ENCODE assay signal across 8 cellular contexts in genomic region chr5:80487829-80488708, GRCh38. TPM values are rescaled to one million over a fixed set of nuclear protein-coding genes. Genes with fewer than 3 reads are reported as not detected.
DNase-seq lines count a peak whose midpoint lies in the region; ATAC-seq and TF ChIP-seq lines count a peak whose summit lies in the region.

A gene with protein sequence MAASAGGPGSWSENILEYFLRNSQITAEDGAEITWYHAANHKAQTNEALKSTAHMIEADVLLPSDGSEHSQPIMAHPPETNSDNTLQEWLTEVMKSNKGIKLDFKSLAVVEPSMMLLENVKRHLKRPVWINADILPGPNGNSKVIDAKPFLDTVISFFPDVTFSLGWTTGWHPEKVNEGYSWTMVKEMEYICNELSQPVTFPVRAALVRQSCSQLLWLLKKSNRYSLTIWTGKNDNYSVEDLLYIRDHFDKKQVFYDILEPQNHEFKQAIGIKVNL (plus strand): TSS chr5:80488100. CDS start chr5:80488124, 24 bp downstream.

- no peaks in the 10 kb centered on the region for H3K27me3 ChIP-seq in mucosa of stomach (ENCODE audit: control insufficient read depth, insufficient read depth, low read length)

- TF ChIP-seq EP300 in Ishikawa (IDR thresholded peaks at IDR 0.05; ENCODE audit: borderline replicate concordance) = 0 out of 2 replicates have a peak, but pooled peaks have one; percentile 30

- peak within 1 kb of the TSS; percentile 80 for H3K4me3 Mint-ChIP-seq in activated T-cell treated with anti-CD3 and anti-CD28 coated beads, Interleukin-2, amount 50 U/mL, for 4 hours

- peak within 1 kb of the TSS; percentile 48 for H3K4me3 ChIP-seq in mucosa of stomach (ENCODE audit: low read length)

- TF ChIP-seq RAD21 in Ishikawa (IDR thresholded peaks at IDR 0.05; ENCODE audit: low read depth) = peak; percentile 54

- peak within 1 kb of the TSS; percentile 59 for H3K9ac ChIP-seq in mucosa of stomach (ENCODE audit: low read length)

- H3K9me3 Mint-ChIP-seq in activated T-cell treated with anti-CD3 and anti-CD28 coated beads, Interleukin-2, amount 50 U/mL, for 4 hours = peaks cover 5% of the 10 kb centered on the region

- peaks cover 17% of the 10 kb centered on the region for H3K4me1 Mint-ChIP-seq in activated T-cell treated with anti-CD3 and anti-CD28 coated beads, Interleukin-2, amount 50 U/mL, for 4 hours (ENCODE audit: low read depth)

- peaks cover 25% of the 10 kb centered on the region for H3K27me3 Mint-ChIP-seq in activated T-cell treated with anti-CD3 and anti-CD28 coated beads, Interleukin-2, amount 50 U/mL, for 4 hours (ENCODE audit: low read depth)

- no peaks in the 10 kb centered on the region for H3K4me1 ChIP-seq in mucosa of stomach (ENCODE audit: control insufficient read depth, insufficient read depth, low read length)

- ATAC-seq in GM21619 (IDR thresholded peaks at IDR 0.05; ENCODE audit: unreplicated experiment) (peak; percentile 82), esophagus mucosa (peak; percentile 97)
- ATAC-seq in activated T-cell treated with anti-CD3 and anti-CD28 coated beads, Interleukin-2, amount 50 U/mL, for 4 hours = peak; percentile 93 to 95

- peaks cover 3% of the 10 kb centered on the region for H3K36me3 Mint-ChIP-seq in activated T-cell treated with anti-CD3 and anti-CD28 coated beads, Interleukin-2, amount 50 U/mL, for 4 hours (ENCODE audit: insufficient read depth)

- H3K36me3 ChIP-seq in mucosa of stomach (ENCODE audit: control insufficient read depth, insufficient read depth, low read length) = no peaks in the 10 kb centered on the region

- DNase-seq in DMS114 treated with DMSO at 0.1 percent for 48 hours (lab: John Stamatoyannopoulos, UW; ENCODE audit: unreplicated experiment) (peak; percentile 65), OCI-M2 (lab: John Stamatoyannopoulos, UW; ENCODE audit: unreplicated experiment) (peak; percentile 46)
- DNase-seq in activated T-cell treated with anti-CD3 and anti-CD28 coated beads, Interleukin-2, amount 50 U/mL, for 4 hours = peak; percentile 56
- peak; percentile 19 to 27 for DNase-seq in stimulated activated CD8-positive, alpha-beta memory T cell treated with anti-CD3 and anti-CD28 coated beads, Interleukin-4, amount 100 ng/mL, for 4 hours (ENCODE audit: low read depth in 2 of 2, low spot score in 1 of 2)

- no peaks in the 10 kb centered on the region for H3K9me3 ChIP-seq in mucosa of stomach (ENCODE audit: control insufficient read depth, low read length)

TF ChIP-seq in Ishikawa, 13 proteins besides CTCF, POLR2A, EP300 and RAD21:
- TF ChIP-seq TCF12 (IDR thresholded peaks at IDR 0.05; ENCODE audit: low read depth) = no peak
- TF ChIP-seq REST (IDR thresholded peaks at IDR 0.05; ENCODE audit: low read depth) = no peak
- TF ChIP-seq ZBTB7A (IDR thresholded peaks at IDR 0.05; ENCODE audit: low read depth) = 0 out of 2 replicates have a peak, but pooled peaks have one; percentile 43
- no peak for TF ChIP-seq CREB1 (IDR thresholded peaks at IDR 0.05; ENCODE audit: low read depth)
- TF ChIP-seq TAF1 (IDR thresholded peaks at IDR 0.05; ENCODE audit: low read depth) = peak; percentile 64
- peak; percentile 51 for TF ChIP-seq TEAD4 (IDR thresholded peaks at IDR 0.05)
- TF ChIP-seq, protein P1, sequence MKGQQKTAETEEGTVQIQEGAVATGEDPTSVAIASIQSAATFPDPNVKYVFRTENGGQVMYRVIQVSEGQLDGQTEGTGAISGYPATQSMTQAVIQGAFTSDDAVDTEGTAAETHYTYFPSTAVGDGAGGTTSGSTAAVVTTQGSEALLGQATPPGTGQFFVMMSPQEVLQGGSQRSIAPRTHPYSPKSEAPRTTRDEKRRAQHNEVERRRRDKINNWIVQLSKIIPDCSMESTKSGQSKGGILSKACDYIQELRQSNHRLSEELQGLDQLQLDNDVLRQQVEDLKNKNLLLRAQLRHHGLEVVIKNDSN (IDR thresholded peaks at IDR 0.05) = peak; percentile 23; the same call in 1 of the 2 replicates
- peak; percentile 26; the same call in 1 of the 2 replicates for TF ChIP-seq NFIC (IDR thresholded peaks at IDR 0.05)
- TF ChIP-seq YY1 (IDR thresholded peaks at IDR 0.05; ENCODE audit: low read depth) = no peak
- TF ChIP-seq CEBPB (IDR thresholded peaks at IDR 0.05) = no peak; the same call in 1 of the 2 replicates
- peak; percentile 99 for TF ChIP-seq MAX (IDR thresholded peaks at IDR 0.05)
- no peak for TF ChIP-seq EGR1 (IDR thresholded peaks at IDR 0.05)
- TF ChIP-seq FOXM1 (IDR thresholded peaks at IDR 0.05; ENCODE audit: borderline replicate concordance, low read depth) = peak; percentile 43; the same call in 1 of the 2 replicates

RNA-seq across cellular contexts. Expression of the gene that starts here (rescaled TPM):
- total RNA-seq in activated T-cell treated with anti-CD3 and anti-CD28 coated beads, Interleukin-2, amount 50 U/mL, for 4 hours = under 1 TPM; 0.40 to 0.54 (median 0.45) TPM
- 1.3 TPM for total RNA-seq in esophagus mucosa

Comparison
In these comparisons a context has a peak if more than half of its experiments do, and no peak if none do; other contexts are left out.
1. Peak in every context shown above with its lines: DNase-seq, ATAC-seq and H3K4me3 ChIP-seq.
2. Peak in DNase-seq and ATAC-seq in activated T-cell treated with anti-CD3 and anti-CD28 coated beads, Interleukin-2, amount 50 U/mL, for 4 hours; RNA of the gene not detected or under 1 TPM.